In the genomic region with DNA sequence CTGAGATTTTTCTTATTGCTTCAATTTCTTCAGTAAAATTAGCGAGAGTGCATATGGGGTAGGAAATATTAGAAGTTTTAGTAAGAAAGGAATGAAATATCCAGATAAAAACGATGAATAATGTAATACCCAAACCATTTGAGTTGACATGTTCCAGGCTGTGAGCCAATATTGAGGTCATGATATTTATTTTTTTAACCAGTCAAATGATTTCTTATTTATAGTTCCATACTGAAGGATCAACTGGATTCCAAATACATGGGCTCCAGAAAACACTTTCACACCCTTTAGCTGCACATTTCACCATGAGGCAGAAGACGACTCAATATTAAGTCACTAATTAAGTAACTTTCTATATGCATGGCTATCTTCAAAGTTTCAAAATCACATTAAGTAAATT, we compare ENCODE assay signal across 14 cellular contexts.
A peak's percentile ranks its signal among the peaks of the same experiment; 100 is the strongest.
DNase-seq lines count a peak whose midpoint lies in the region; ATAC-seq and TF ChIP-seq lines count a peak whose summit lies in the region.
"Had no signal": no experiment of that assay in that cellular context is flagged by ENCODE, and none has a peak within 500 bp of the region (broad histone marks: within the 10 kb centered on the region; RNA-seq: fewer than 3 reads in every experiment).

No MANE protein-coding gene starts in this region.

- TF ChIP-seq CTCF in fibroblast of lung (conservative IDR thresholded peaks at IDR 0.05 in 1 of 2, IDR thresholded peaks at IDR 0.05 in 1 of 2; ENCODE audit: low read depth in 1 of 2, low read length in 2 of 2) (no peak), nephron (IDR thresholded peaks at IDR 0.05; ENCODE audit: unreplicated experiment in 3 of 3) (no peak)

- peaks cover 9% of the 10 kb centered on the region for H3K4me1 Mint-ChIP-seq in nephron
- H3K4me1 Mint-ChIP-seq: CD4-positive, CD25-positive, alpha-beta regulatory T cell had no signal

- peak; percentile 46 for ATAC-seq in left ventricle myocardium superior
- ATAC-seq in Right ventricle myocardium superior (ENCODE audit: poor library complexity) = no peak
- ATAC-seq in GM18498 (IDR thresholded peaks at IDR 0.05; ENCODE audit: unreplicated experiment) = no peak
- no peak for ATAC-seq in GM19395 (IDR thresholded peaks at IDR 0.05; ENCODE audit: unreplicated experiment)
- no peak for ATAC-seq in HG03432 (IDR thresholded peaks at IDR 0.05; ENCODE audit: unreplicated experiment)
- ATAC-seq: HCT116 had no signal

- no peaks in the 10 kb centered on the region for H3K79me2 ChIP-seq in fibroblast of lung (ENCODE audit: control insufficient read depth, insufficient read depth, low read length)

- H3K27me3 Mint-ChIP-seq in nephron (ENCODE audit: low read depth) = no peaks in the 10 kb centered on the region
- H3K27me3 Mint-ChIP-seq: CD4-positive, CD25-positive, alpha-beta regulatory T cell had no signal

- DNase-seq in left ventricle myocardium superior = no peak
- no peak for DNase-seq in Right ventricle myocardium superior
- DNase-seq in fibroblast of lung (ENCODE audit: low read depth in 2 of 2) = peak; percentile 7 to 29
- DNase-seq: 8988T; AML-193; CD4-positive, CD25-positive, alpha-beta regulatory T cell; DMS53; GF-D8 had no signal

- H3K4me3 ChIP-seq in fibroblast of lung (replicated peaks in 1 of 4; ENCODE audit: control extremely low read depth in 1 of 4, insufficient read depth in 1 of 4, low read depth in 3 of 4, low read length in 4 of 4) = no peak overlapping the region
- H3K4me3 ChIP-seq: BLaER1 had no signal

- H4K20me1 ChIP-seq in fibroblast of lung (ENCODE audit: control insufficient read depth, extremely low read depth, insufficient read depth, low read length) = no peaks in the 10 kb centered on the region
- H4K20me1 ChIP-seq: BLaER1 had no signal

- no peaks in the 10 kb centered on the region for H3K36me3 Mint-ChIP-seq in nephron (ENCODE audit: low read depth)
- H3K36me3 Mint-ChIP-seq: CD4-positive, CD25-positive, alpha-beta regulatory T cell had no signal

- no peak overlapping the region for H3K9ac ChIP-seq in fibroblast of lung (ENCODE audit: insufficient read depth, low read length)
- H3K9ac ChIP-seq: BLaER1 had no signal

- H2AFZ ChIP-seq in fibroblast of lung (ENCODE audit: low read length) = no peak overlapping the region

- H3K9me3 Mint-ChIP-seq in nephron = no peaks in the 10 kb centered on the region

- intact Hi-C loops in left ventricle myocardium superior (cut with micrococcal nuclease) (no loop called here), Right ventricle myocardium superior (cut with DNase I) (no loop called here)

- no peak overlapping the region for H3K4me3 Mint-ChIP-seq in nephron
- H3K4me3 Mint-ChIP-seq: CD4-positive, CD25-positive, alpha-beta regulatory T cell had no signal

- no peaks in the 10 kb centered on the region for H3K9me3 ChIP-seq in fibroblast of lung (ENCODE audit: control insufficient read depth, insufficient read depth, low read depth, low read length)
- H3K9me3 ChIP-seq: BLaER1 had no signal

- H3K27ac Mint-ChIP-seq in nephron = peak overlapping the region; percentile 8 to 78 (median 68)
- H3K27ac Mint-ChIP-seq: CD4-positive, CD25-positive, alpha-beta regulatory T cell had no signal

- H3K27ac ChIP-seq in fibroblast of lung (ENCODE audit: insufficient read depth, low read length) = no peak overlapping the region
- H3K27ac ChIP-seq: BLaER1 had no signal

- no peaks in the 10 kb centered on the region for H3K27me3 ChIP-seq in fibroblast of lung (ENCODE audit: control insufficient read depth, insufficient read depth, low read length)
- H3K27me3 ChIP-seq: BLaER1 had no signal

- no peak overlapping the region for H3K4me2 ChIP-seq in fibroblast of lung (ENCODE audit: extremely low read depth, insufficient read depth, low read length)
- H3K4me2 ChIP-seq: BLaER1 had no signal

- H3K4me1 ChIP-seq in fibroblast of lung (ENCODE audit: control insufficient read depth, extremely low read depth, insufficient read depth, low read length) = no peaks in the 10 kb centered on the region
- H3K4me1 ChIP-seq: BLaER1 had no signal

- H3K36me3 ChIP-seq in fibroblast of lung (ENCODE audit: control insufficient read depth, insufficient read depth, low read length) = no peaks in the 10 kb centered on the region
- H3K36me3 ChIP-seq: BLaER1 had no signal

Comparison
In these comparisons a context has a peak if more than half of its experiments do, and no peak if none do; other contexts are left out.
1. DNase-seq: peak in fibroblast of lung (2 of 2); none in left ventricle myocardium superior (single experiment) and Right ventricle myocardium superior (single experiment).